ENCODE assay signal across 8 cellular contexts in genomic region chr1:44924835-44925464, GRCh38.
A peak's percentile ranks its signal among the peaks of the same experiment; 100 is the strongest.
DNase-seq lines count a peak whose midpoint lies in the region; ATAC-seq, FAIRE-seq and TF ChIP-seq lines count a peak whose summit lies in the region.

No MANE protein-coding gene starts in this region.

- H3K27ac ChIP-seq in smooth muscle cell (ENCODE audit: low read depth) (peak overlapping the region; percentile 82), gastrocnemius medialis (no peak overlapping the region)

- H3K9me3 ChIP-seq in smooth muscle cell (replicated peaks; ENCODE audit: low read depth): no peaks in the 10 kb centered on the region
- H3K9me3 ChIP-seq in gastrocnemius medialis: no peaks in the 10 kb centered on the region

- H3K9ac ChIP-seq in smooth muscle cell (ENCODE audit: low read depth): peak overlapping the region; percentile 53

- no peak for TF ChIP-seq POLR2A in gastrocnemius medialis (IDR thresholded peaks at IDR 0.05)

- DNase-seq in SIG-M5 treated with dmso at 0.1 percent for 504 hours (lab: John Stamatoyannopoulos, UW; ENCODE audit: unreplicated experiment) (peak; percentile 9), SIG-M5 (lab: John Stamatoyannopoulos, UW) (no peak), NCI-H69 (lab: John Stamatoyannopoulos, UW) (peak; percentile 22), smooth muscle cell (lab: John Stamatoyannopoulos, UW; ENCODE audit: unreplicated experiment) (no peak), gastrocnemius medialis (no peak)
- DNase-seq in stimulated activated CD4-positive, alpha-beta T cell treated with anti-CD3 and anti-CD28 coated beads, Interleukin-12 subunit alpha, Interleukin-12 subunit beta, amount 100 ng/mL, for 4 hours: no peak

- H3K4me2 ChIP-seq in smooth muscle cell: peak overlapping the region; percentile 77

- H3K27me3 ChIP-seq in smooth muscle cell (ENCODE audit: low read depth) (no peaks in the 10 kb centered on the region), gastrocnemius medialis (no peaks in the 10 kb centered on the region)

- H4K20me1 ChIP-seq in smooth muscle cell (ENCODE audit: low read depth): no peaks in the 10 kb centered on the region

- H3K4me1 ChIP-seq in smooth muscle cell (ENCODE audit: low read depth) (no peaks in the 10 kb centered on the region), gastrocnemius medialis (peaks cover 0 to 4% of the 10 kb centered on the region in 2 donors)

- H3F3A ChIP-seq in smooth muscle cell (ENCODE audit: low read depth): peaks cover 3% of the 10 kb centered on the region

- 55% methylated on average over 6 of the region's 6 CpGs for whole genome bisulfite sequencing in smooth muscle cell (ENCODE audit: low lambda C conversion rate)

- ATAC-seq in gastrocnemius medialis (no peak), GM18868 (IDR thresholded peaks at IDR 0.05; ENCODE audit: unreplicated experiment) (no peak)

- peak; percentile 37 for FAIRE-seq in endometrium (lab: Jason Lieb, UNC)

- intact Hi-C loops in gastrocnemius medialis (cut with DNase I; ENCODE audit: low total_unique reads): no loop called here

- no peaks in the 10 kb centered on the region for H3K36me3 ChIP-seq in smooth muscle cell (ENCODE audit: low read depth)
- H3K36me3 ChIP-seq in gastrocnemius medialis: peaks cover 0 to 19% of the 10 kb centered on the region in 2 donors

- in situ Hi-C loops in gastrocnemius medialis (cut with MboI; ENCODE audit: low sequenced_read_pairs in 4 of 4): no loop called here

- peak overlapping the region; percentile 27 for H3K4me3 ChIP-seq in smooth muscle cell
- H3K4me3 ChIP-seq in gastrocnemius medialis: no peak overlapping the region

- H3K79me2 ChIP-seq in smooth muscle cell (ENCODE audit: low read depth): no peaks in the 10 kb centered on the region

- TF ChIP-seq CTCF in smooth muscle cell (IDR thresholded peaks at IDR 0.05; ENCODE audit: borderline replicate concordance, insufficient read depth, poor library complexity, severe bottlenecking) (peak; percentile 46), gastrocnemius medialis (IDR thresholded peaks at IDR 0.05 in 4 of 5, conservative IDR thresholded peaks at IDR 0.05 in 1 of 5) (no peak)

- H2AFZ ChIP-seq in smooth muscle cell (ENCODE audit: low read depth): peak overlapping the region; percentile 35

Comparison
In these comparisons a context has a peak if more than half of its experiments do, and no peak if none do; other contexts are left out.
1. DNase-seq: peak in SIG-M5 treated with dmso at 0.1 percent for 504 hours (single experiment) and NCI-H69 (single experiment); none in SIG-M5 (single experiment), smooth muscle cell (single experiment), gastrocnemius medialis (0 of 2) and stimulated activated CD4-positive, alpha-beta T cell treated with anti-CD3 and anti-CD28 coated beads, Interleukin-12 subunit alpha, Interleukin-12 subunit beta, amount 100 ng/mL, for 4 hours (single experiment).